1 cellular context compared by ENCODE assay signal in the genomic region with DNA sequence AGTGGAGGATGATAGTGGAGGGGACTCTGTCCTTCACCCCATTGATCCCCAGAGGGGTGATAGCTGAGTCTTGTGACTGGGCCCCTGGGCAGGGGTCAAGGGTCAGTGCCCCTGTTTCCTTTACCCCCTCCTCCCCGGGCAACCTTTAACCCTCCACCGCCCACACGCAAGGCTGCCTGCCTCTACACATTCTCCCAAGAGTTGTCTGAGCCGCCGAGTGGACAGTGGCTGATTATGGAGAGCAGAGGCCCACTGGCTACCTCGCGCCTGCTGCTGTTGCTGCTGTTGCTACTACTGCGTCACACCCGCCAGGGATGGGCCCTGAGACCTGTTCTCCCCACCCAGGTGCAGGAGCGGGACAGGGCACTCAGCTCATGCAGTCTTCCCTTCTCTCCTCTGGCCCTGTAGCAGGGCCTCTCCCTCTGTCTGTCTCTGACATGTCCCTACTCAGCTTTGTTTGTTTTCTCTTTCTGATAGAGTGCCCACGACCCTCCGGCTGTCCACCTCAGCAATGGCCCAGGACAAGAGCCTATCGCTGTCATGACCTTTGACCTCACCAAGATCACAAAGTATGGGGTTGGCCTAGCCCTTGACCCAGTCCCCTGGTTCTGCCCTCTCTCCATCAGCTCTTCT.
TF ChIP-seq lines count a peak whose summit lies in the region.

A gene with protein sequence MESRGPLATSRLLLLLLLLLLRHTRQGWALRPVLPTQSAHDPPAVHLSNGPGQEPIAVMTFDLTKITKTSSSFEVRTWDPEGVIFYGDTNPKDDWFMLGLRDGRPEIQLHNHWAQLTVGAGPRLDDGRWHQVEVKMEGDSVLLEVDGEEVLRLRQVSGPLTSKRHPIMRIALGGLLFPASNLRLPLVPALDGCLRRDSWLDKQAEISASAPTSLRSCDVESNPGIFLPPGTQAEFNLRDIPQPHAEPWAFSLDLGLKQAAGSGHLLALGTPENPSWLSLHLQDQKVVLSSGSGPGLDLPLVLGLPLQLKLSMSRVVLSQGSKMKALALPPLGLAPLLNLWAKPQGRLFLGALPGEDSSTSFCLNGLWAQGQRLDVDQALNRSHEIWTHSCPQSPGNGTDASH (plus strand): TSS at position 197 of the 633 bp plus-strand sequence. CDS start 38 bp downstream, at position 235.

TF ChIP-seq in HepG2, 621 proteins besides CTCF, POLR2A, EP300 and RAD21 (continues in another document):
- TF ChIP-seq ZNF160 (CRISPR knock-in tag; IDR thresholded peaks at IDR 0.05) = no peak
- no peak for TF ChIP-seq ZZZ3 (CRISPR knock-in tag; IDR thresholded peaks at IDR 0.05; ENCODE audit: borderline replicate concordance)
- TF ChIP-seq ZNF605 (CRISPR knock-in tag; IDR thresholded peaks at IDR 0.05) = no peak
- 0 out of 2 replicates have a peak, but pooled peaks have one; percentile 41 for TF ChIP-seq BORCS8-MEF2B (CRISPR knock-in tag; IDR thresholded peaks at IDR 0.05)
- 0 out of 2 replicates have a peak, but pooled peaks have one; percentile 23 for TF ChIP-seq NCOA2 (CRISPR knock-in tag; IDR thresholded peaks at IDR 0.05)
- TF ChIP-seq PCBP2 (optimal IDR thresholded peaks at IDR 0.05; ENCODE audit: low read depth, low read length, poor library complexity, severe bottlenecking) = no peak
- TF ChIP-seq MATR3 (CRISPR knock-in tag; IDR thresholded peaks at IDR 0.05) = no peak
- no peak for TF ChIP-seq SOX13 (IDR thresholded peaks at IDR 0.05)
- no peak for TF ChIP-seq SOX13 (CRISPR knock-in tag; conservative IDR thresholded peaks at IDR 0.05 in 1 of 2, IDR thresholded peaks at IDR 0.05 in 1 of 2)
- TF ChIP-seq HDAC2 (CRISPR knock-in tag; IDR thresholded peaks at IDR 0.05) = 0 out of 2 replicates have a peak, but pooled peaks have one; percentile 26
- no peak for TF ChIP-seq SKI (IDR thresholded peaks at IDR 0.05; ENCODE audit: partially characterized antibody)
- no peak for TF ChIP-seq ZNF841 (CRISPR knock-in tag; IDR thresholded peaks at IDR 0.05; ENCODE audit: borderline replicate concordance)
- no peak for TF ChIP-seq JARID2 (CRISPR knock-in tag; IDR thresholded peaks at IDR 0.05; ENCODE audit: insufficient replicate concordance)
- TF ChIP-seq GATAD2A (CRISPR knock-in tag; IDR thresholded peaks at IDR 0.05) = peak; percentile 50; the same call in 1 of the 2 replicates
- TF ChIP-seq JUN (CRISPR knock-in tag; IDR thresholded peaks at IDR 0.05) = no peak
- TF ChIP-seq U2AF1 (optimal IDR thresholded peaks at IDR 0.05; ENCODE audit: low read depth, low read length) = no peak
- no peak for TF ChIP-seq NFIC (IDR thresholded peaks at IDR 0.05; ENCODE audit: low read length)
- TF ChIP-seq ZNF264 (CRISPR knock-in tag; IDR thresholded peaks at IDR 0.05) = no peak
- no peak for TF ChIP-seq U2AF2 (IDR thresholded peaks at IDR 0.05; ENCODE audit: low read depth, low read length)
- TF ChIP-seq HNF4A (CRISPR knock-in tag; IDR thresholded peaks at IDR 0.05) = peak; percentile 75
- no peak for TF ChIP-seq ZNF251 (CRISPR knock-in tag; IDR thresholded peaks at IDR 0.05)
- TF ChIP-seq, protein P1, sequence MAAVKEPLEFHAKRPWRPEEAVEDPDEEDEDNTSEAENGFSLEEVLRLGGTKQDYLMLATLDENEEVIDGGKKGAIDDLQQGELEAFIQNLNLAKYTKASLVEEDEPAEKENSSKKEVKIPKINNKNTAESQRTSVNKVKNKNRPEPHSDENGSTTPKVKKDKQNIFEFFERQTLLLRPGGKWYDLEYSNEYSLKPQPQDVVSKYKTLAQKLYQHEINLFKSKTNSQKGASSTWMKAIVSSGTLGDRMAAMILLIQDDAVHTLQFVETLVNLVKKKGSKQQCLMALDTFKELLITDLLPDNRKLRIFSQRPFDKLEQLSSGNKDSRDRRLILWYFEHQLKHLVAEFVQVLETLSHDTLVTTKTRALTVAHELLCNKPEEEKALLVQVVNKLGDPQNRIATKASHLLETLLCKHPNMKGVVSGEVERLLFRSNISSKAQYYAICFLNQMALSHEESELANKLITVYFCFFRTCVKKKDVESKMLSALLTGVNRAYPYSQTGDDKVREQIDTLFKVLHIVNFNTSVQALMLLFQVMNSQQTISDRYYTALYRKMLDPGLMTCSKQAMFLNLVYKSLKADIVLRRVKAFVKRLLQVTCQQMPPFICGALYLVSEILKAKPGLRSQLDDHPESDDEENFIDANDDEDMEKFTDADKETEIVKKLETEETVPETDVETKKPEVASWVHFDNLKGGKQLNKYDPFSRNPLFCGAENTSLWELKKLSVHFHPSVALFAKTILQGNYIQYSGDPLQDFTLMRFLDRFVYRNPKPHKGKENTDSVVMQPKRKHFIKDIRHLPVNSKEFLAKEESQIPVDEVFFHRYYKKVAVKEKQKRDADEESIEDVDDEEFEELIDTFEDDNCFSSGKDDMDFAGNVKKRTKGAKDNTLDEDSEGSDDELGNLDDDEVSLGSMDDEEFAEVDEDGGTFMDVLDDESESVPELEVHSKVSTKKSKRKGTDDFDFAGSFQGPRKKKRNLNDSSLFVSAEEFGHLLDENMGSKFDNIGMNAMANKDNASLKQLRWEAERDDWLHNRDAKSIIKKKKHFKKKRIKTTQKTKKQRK (IDR thresholded peaks at IDR 0.05; ENCODE audit: low read length) = no peak
- no peak for TF ChIP-seq ETV6 (CRISPR knock-in tag; conservative IDR thresholded peaks at IDR 0.05)
- TF ChIP-seq TCF12 (IDR thresholded peaks at IDR 0.05) = no peak
- no peak for TF ChIP-seq TCF12 (CRISPR knock-in tag; IDR thresholded peaks at IDR 0.05)
- TF ChIP-seq SALL1 (CRISPR knock-in tag; IDR thresholded peaks at IDR 0.05) = 0 out of 2 replicates have a peak, but pooled peaks have one; percentile 33
- TF ChIP-seq, protein P2, sequence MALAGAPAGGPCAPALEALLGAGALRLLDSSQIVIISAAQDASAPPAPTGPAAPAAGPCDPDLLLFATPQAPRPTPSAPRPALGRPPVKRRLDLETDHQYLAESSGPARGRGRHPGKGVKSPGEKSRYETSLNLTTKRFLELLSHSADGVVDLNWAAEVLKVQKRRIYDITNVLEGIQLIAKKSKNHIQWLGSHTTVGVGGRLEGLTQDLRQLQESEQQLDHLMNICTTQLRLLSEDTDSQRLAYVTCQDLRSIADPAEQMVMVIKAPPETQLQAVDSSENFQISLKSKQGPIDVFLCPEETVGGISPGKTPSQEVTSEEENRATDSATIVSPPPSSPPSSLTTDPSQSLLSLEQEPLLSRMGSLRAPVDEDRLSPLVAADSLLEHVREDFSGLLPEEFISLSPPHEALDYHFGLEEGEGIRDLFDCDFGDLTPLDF (CRISPR knock-in tag; IDR thresholded peaks at IDR 0.05) = no peak
- no peak for TF ChIP-seq HIVEP1 (CRISPR knock-in tag; IDR thresholded peaks at IDR 0.05)
- no peak for TF ChIP-seq ZNF333 (CRISPR knock-in tag; IDR thresholded peaks at IDR 0.05; ENCODE audit: borderline replicate concordance)
- no peak for TF ChIP-seq AGO1 (IDR thresholded peaks at IDR 0.05; ENCODE audit: low read depth, low read length, poor library complexity, severe bottlenecking)
- no peak for TF ChIP-seq DNMT3B (CRISPR knock-in tag; conservative IDR thresholded peaks at IDR 0.05)
- peak; percentile 52; the same call in 1 of the 2 replicates for TF ChIP-seq ZNF121 (CRISPR knock-in tag; IDR thresholded peaks at IDR 0.05)
- TF ChIP-seq ZFP36 (IDR thresholded peaks at IDR 0.05; ENCODE audit: borderline replicate concordance, low read depth, low read length, partially characterized antibody) = no peak
- TF ChIP-seq, protein P3, sequence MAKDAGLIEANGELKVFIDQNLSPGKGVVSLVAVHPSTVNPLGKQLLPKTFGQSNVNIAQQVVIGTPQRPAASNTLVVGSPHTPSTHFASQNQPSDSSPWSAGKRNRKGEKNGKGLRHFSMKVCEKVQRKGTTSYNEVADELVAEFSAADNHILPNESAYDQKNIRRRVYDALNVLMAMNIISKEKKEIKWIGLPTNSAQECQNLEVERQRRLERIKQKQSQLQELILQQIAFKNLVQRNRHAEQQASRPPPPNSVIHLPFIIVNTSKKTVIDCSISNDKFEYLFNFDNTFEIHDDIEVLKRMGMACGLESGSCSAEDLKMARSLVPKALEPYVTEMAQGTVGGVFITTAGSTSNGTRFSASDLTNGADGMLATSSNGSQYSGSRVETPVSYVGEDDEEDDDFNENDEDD (CRISPR knock-in tag; IDR thresholded peaks at IDR 0.05; ENCODE audit: borderline replicate concordance) = peak; percentile 42; the same call in 1 of the 2 replicates
- no peak for TF ChIP-seq FOXC1 (CRISPR knock-in tag; IDR thresholded peaks at IDR 0.05; ENCODE audit: borderline replicate concordance)
- TF ChIP-seq ZBTB20 (CRISPR knock-in tag; IDR thresholded peaks at IDR 0.05; ENCODE audit: borderline replicate concordance, low read depth) = no peak
- TF ChIP-seq ZNF780A (CRISPR knock-in tag; IDR thresholded peaks at IDR 0.05) = no peak
- TF ChIP-seq SYNCRIP (IDR thresholded peaks at IDR 0.05; ENCODE audit: insufficient read depth, low read depth, low read length) = no peak
- TF ChIP-seq ZNF143 (CRISPR knock-in tag; IDR thresholded peaks at IDR 0.05) = no peak
- TF ChIP-seq ZNF724P (CRISPR knock-in tag; IDR thresholded peaks at IDR 0.05; ENCODE audit: borderline replicate concordance) = no peak
- no peak for TF ChIP-seq TBX3 (IDR thresholded peaks at IDR 0.05; ENCODE audit: borderline replicate concordance)
- no peak for TF ChIP-seq MXI1 (IDR thresholded peaks at IDR 0.05; ENCODE audit: borderline replicate concordance, low read depth, low read length)
- TF ChIP-seq ZNF558 (CRISPR knock-in tag; IDR thresholded peaks at IDR 0.05; ENCODE audit: borderline replicate concordance) = no peak
- TF ChIP-seq, protein P4, sequence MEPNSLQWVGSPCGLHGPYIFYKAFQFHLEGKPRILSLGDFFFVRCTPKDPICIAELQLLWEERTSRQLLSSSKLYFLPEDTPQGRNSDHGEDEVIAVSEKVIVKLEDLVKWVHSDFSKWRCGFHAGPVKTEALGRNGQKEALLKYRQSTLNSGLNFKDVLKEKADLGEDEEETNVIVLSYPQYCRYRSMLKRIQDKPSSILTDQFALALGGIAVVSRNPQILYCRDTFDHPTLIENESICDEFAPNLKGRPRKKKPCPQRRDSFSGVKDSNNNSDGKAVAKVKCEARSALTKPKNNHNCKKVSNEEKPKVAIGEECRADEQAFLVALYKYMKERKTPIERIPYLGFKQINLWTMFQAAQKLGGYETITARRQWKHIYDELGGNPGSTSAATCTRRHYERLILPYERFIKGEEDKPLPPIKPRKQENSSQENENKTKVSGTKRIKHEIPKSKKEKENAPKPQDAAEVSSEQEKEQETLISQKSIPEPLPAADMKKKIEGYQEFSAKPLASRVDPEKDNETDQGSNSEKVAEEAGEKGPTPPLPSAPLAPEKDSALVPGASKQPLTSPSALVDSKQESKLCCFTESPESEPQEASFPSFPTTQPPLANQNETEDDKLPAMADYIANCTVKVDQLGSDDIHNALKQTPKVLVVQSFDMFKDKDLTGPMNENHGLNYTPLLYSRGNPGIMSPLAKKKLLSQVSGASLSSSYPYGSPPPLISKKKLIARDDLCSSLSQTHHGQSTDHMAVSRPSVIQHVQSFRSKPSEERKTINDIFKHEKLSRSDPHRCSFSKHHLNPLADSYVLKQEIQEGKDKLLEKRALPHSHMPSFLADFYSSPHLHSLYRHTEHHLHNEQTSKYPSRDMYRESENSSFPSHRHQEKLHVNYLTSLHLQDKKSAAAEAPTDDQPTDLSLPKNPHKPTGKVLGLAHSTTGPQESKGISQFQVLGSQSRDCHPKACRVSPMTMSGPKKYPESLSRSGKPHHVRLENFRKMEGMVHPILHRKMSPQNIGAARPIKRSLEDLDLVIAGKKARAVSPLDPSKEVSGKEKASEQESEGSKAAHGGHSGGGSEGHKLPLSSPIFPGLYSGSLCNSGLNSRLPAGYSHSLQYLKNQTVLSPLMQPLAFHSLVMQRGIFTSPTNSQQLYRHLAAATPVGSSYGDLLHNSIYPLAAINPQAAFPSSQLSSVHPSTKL (CRISPR knock-in tag; IDR thresholded peaks at IDR 0.05) = no peak
- TF ChIP-seq, protein P5, sequence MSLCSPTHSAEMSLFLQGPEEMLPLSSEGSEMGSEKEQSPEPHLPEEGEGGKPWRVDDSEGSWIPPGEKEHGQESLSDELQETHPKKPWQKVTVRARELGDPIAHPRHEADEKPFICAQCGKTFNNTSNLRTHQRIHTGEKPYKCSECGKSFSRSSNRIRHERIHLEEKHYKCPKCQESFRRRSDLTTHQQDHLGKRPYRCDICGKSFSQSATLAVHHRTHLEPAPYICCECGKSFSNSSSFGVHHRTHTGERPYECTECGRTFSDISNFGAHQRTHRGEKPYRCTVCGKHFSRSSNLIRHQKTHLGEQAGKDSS (CRISPR knock-in tag; IDR thresholded peaks at IDR 0.05; ENCODE audit: borderline replicate concordance, low read depth) = no peak
- TF ChIP-seq, protein P6, sequence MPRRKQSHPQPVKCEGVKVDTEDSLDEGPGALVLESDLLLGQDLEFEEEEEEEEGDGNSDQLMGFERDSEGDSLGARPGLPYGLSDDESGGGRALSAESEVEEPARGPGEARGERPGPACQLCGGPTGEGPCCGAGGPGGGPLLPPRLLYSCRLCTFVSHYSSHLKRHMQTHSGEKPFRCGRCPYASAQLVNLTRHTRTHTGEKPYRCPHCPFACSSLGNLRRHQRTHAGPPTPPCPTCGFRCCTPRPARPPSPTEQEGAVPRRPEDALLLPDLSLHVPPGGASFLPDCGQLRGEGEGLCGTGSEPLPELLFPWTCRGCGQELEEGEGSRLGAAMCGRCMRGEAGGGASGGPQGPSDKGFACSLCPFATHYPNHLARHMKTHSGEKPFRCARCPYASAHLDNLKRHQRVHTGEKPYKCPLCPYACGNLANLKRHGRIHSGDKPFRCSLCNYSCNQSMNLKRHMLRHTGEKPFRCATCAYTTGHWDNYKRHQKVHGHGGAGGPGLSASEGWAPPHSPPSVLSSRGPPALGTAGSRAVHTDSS (CRISPR knock-in tag; conservative IDR thresholded peaks at IDR 0.05) = no peak
- TF ChIP-seq CHD4 (IDR thresholded peaks at IDR 0.05; ENCODE audit: borderline replicate concordance, low read length) = no peak
- TF ChIP-seq, protein P7, sequence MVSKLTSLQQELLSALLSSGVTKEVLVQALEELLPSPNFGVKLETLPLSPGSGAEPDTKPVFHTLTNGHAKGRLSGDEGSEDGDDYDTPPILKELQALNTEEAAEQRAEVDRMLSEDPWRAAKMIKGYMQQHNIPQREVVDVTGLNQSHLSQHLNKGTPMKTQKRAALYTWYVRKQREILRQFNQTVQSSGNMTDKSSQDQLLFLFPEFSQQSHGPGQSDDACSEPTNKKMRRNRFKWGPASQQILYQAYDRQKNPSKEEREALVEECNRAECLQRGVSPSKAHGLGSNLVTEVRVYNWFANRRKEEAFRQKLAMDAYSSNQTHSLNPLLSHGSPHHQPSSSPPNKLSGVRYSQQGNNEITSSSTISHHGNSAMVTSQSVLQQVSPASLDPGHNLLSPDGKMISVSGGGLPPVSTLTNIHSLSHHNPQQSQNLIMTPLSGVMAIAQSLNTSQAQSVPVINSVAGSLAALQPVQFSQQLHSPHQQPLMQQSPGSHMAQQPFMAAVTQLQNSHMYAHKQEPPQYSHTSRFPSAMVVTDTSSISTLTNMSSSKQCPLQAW (CRISPR knock-in tag; IDR thresholded peaks at IDR 0.05) = no peak
- TF ChIP-seq, protein P8, sequence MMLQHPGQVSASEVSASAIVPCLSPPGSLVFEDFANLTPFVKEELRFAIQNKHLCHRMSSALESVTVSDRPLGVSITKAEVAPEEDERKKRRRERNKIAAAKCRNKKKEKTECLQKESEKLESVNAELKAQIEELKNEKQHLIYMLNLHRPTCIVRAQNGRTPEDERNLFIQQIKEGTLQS (CRISPR knock-in tag; IDR thresholded peaks at IDR 0.05) = no peak
- TF ChIP-seq ZNF263 (CRISPR knock-in tag; IDR thresholded peaks at IDR 0.05) = 0 out of 2 replicates have a peak, but pooled peaks have one; percentile 38
- TF ChIP-seq IRF2 (CRISPR knock-in tag; IDR thresholded peaks at IDR 0.05) = no peak
